ENCODE assay signal across 4 cellular contexts in genomic region chr11:43164831-43165230, GRCh38.
"Had no signal": no experiment of that assay in that cellular context is flagged by ENCODE, and none has a peak within 500 bp of the region (broad histone marks: within the 10 kb centered on the region; RNA-seq: fewer than 3 reads in every experiment).

No MANE protein-coding gene starts in this region.

- H3K4me1 Mint-ChIP-seq: IgD-negative memory B cell had no signal

- H3K36me3 Mint-ChIP-seq: IgD-negative memory B cell had no signal

- DNase-seq: IMR-90 had no signal

- H3K4me3 Mint-ChIP-seq: IgD-negative memory B cell had no signal

- H3K4me3 ChIP-seq: K562 had no signal

- H3K27ac ChIP-seq: HL-60 had no signal

- H3K27ac Mint-ChIP-seq: IgD-negative memory B cell had no signal
